Comparison of ENCODE assay signal across 27 cellular contexts in the genomic region with DNA sequence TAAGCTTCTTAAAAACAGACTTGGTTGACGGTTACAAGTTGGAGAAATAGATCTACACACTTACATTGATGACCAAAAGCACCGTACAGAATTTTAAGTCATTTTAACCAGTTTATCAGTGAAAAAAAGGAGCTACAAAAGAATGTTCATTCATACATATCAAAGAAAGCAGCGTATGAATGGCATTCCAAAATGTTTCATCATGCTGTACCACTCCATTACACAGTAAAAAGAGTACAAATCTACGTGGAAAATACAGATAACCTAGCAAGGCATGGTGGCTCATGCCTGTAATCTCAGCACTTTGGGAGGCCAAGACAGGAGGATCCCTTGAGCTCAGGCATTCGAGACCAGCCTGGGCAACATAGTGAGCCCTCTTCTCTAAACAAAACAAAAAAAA. TPM values are rescaled to one million over a fixed set of nuclear protein-coding genes. Genes with fewer than 3 reads are reported as not detected.
DNase-seq lines count a peak whose midpoint lies in the region; ATAC-seq and TF ChIP-seq lines count a peak whose summit lies in the region.
"Had no signal": no experiment of that assay in that cellular context is flagged by ENCODE, and none has a peak within 500 bp of the region (broad histone marks: within the 10 kb centered on the region; RNA-seq: fewer than 3 reads in every experiment).

No MANE protein-coding gene starts in this region.

- H3K4me2 ChIP-seq in mesendoderm (ENCODE audit: low read length) = no peak overlapping the region

- H3K4me1 ChIP-seq in mesendoderm (ENCODE audit: control insufficient read depth, low read depth, low read length) = no peaks in the 10 kb centered on the region
- H3K4me1 ChIP-seq: BE2C had no signal

- H3K27ac Mint-ChIP-seq in stimulated activated effector memory CD8-positive, alpha-beta T cell treated with anti-CD3 and anti-CD28 coated beads, Interleukin-12 subunit alpha, Interleukin-12 subunit beta, amount 100 ng/mL, for 72 hours = peak overlapping the region; percentile 52

- TF ChIP-seq CTCF in cardiac fibroblast (IDR thresholded peaks at IDR 0.05; ENCODE audit: low read depth, low read length) (no peak), fibroblast of the aortic adventitia (IDR thresholded peaks at IDR 0.05; ENCODE audit: insufficient read depth, low read length) (no peak)

- H3K4ac ChIP-seq in mesendoderm (ENCODE audit: low read depth, low read length) = no peak overlapping the region

- H3K23ac ChIP-seq in mesendoderm (ENCODE audit: low read length) = no peak overlapping the region

- intact Hi-C loops in left ventricle myocardium superior (cut with micrococcal nuclease) = no loop called here

- no peak overlapping the region for H4K8ac ChIP-seq in mesendoderm (ENCODE audit: low read depth, low read length)

- ATAC-seq in stimulated activated effector memory CD8-positive, alpha-beta T cell treated with anti-CD3 and anti-CD28 coated beads, Interleukin-12 subunit alpha, Interleukin-12 subunit beta, amount 100 ng/mL, for 72 hours = no peak
- no peak for ATAC-seq in left ventricle myocardium superior
- ATAC-seq: HCT116, Panc1 had no signal

- H3K79me1 ChIP-seq in mesendoderm (ENCODE audit: low read length) = peaks cover 5% of the 10 kb centered on the region

- no peak overlapping the region for H2AK5ac ChIP-seq in mesendoderm (ENCODE audit: low read length)

- peaks cover 12% of the 10 kb centered on the region for H3K79me2 ChIP-seq in mesendoderm (ENCODE audit: control insufficient read depth, insufficient read depth, low read length)

- no peak overlapping the region for H4K5ac ChIP-seq in mesendoderm (ENCODE audit: low read length)

- H3K27me3 ChIP-seq in mesendoderm (ENCODE audit: insufficient read depth, low read length, poor library complexity) = no peaks in the 10 kb centered on the region
- H3K27me3 ChIP-seq: BE2C had no signal

- no peak overlapping the region for H3K27ac ChIP-seq in mesendoderm (ENCODE audit: low read depth, low read length)

- H3K9me3 Mint-ChIP-seq in stimulated activated effector memory CD8-positive, alpha-beta T cell treated with anti-CD3 and anti-CD28 coated beads, Interleukin-12 subunit alpha, Interleukin-12 subunit beta, amount 100 ng/mL, for 72 hours = no peaks in the 10 kb centered on the region

- no peak overlapping the region for H3K4me3 ChIP-seq in cardiac fibroblast (replicated peaks in 1 of 2; ENCODE audit: low read depth in 2 of 2, low read length in 2 of 2)
- H3K4me3 ChIP-seq in fibroblast of the aortic adventitia (ENCODE audit: low read depth, low read length) = no peak overlapping the region
- no peak overlapping the region for H3K4me3 ChIP-seq in mesendoderm (ENCODE audit: low read length)

- WGBS in mesendoderm (ENCODE audit: extremely low coverage, insufficient coverage, low lambda C conversion rate) = no CpG with 5 or more reads among the region's 5 CpGs

- H3K4me1 Mint-ChIP-seq in stimulated activated effector memory CD8-positive, alpha-beta T cell treated with anti-CD3 and anti-CD28 coated beads, Interleukin-12 subunit alpha, Interleukin-12 subunit beta, amount 100 ng/mL, for 72 hours = peaks cover 19% of the 10 kb centered on the region

- peaks cover 41% of the 10 kb centered on the region for H3K36me3 Mint-ChIP-seq in stimulated activated effector memory CD8-positive, alpha-beta T cell treated with anti-CD3 and anti-CD28 coated beads, Interleukin-12 subunit alpha, Interleukin-12 subunit beta, amount 100 ng/mL, for 72 hours

- peak; percentile 12 for DNase-seq in NCI-H226
- peak; percentile 27 to 48 for DNase-seq in cardiac fibroblast (ENCODE audit: low read depth in 2 of 2)
- DNase-seq in fibroblast of the aortic adventitia (ENCODE audit: low read depth) = peak; percentile 22
- no peak for DNase-seq in stimulated activated effector memory CD8-positive, alpha-beta T cell treated with anti-CD3 and anti-CD28 coated beads, Interleukin-12 subunit alpha, Interleukin-12 subunit beta, amount 100 ng/mL, for 72 hours (ENCODE audit: low spot score in 2 of 2)
- no peak for DNase-seq in mesendoderm
- no peak for DNase-seq in NCI-H2029 treated with DMSO at 0.1 percent for 48 hours (lab: John Stamatoyannopoulos, UW)
- DNase-seq in left ventricle myocardium superior = no peak
- DNase-seq in OCI-M2 (lab: John Stamatoyannopoulos, UW; ENCODE audit: unreplicated experiment) = no peak
- DNase-seq: BE2C; CD8-positive, alpha-beta memory T cell; DMS 273 treated with DMSO at 0.1 percent for 48 hours; DMS79; EL; GF-D8; KG1; MM.1S; NCI-H1048; NCI-H1417; NCI-H1694; NCI-H2081; NCI-H2227 treated with DMSO at 0.1 percent for 48 hours; NCI-H510A; NCI-H69; SHP77 treated with DMSO at 0.1 percent for 48 hours had no signal

- H3K9ac ChIP-seq in mesendoderm (ENCODE audit: low read length) = no peak overlapping the region

- no peak overlapping the region for H3K56ac ChIP-seq in mesendoderm (ENCODE audit: low read length)

- no peak overlapping the region for H2BK5ac ChIP-seq in mesendoderm (ENCODE audit: low read length)

- H3K4me3 Mint-ChIP-seq in stimulated activated effector memory CD8-positive, alpha-beta T cell treated with anti-CD3 and anti-CD28 coated beads, Interleukin-12 subunit alpha, Interleukin-12 subunit beta, amount 100 ng/mL, for 72 hours = no peak overlapping the region
- H3K4me3 Mint-ChIP-seq: CD14-positive monocyte; CD8-positive, alpha-beta memory T cell had no signal

- H3K36me3 ChIP-seq in mesendoderm (ENCODE audit: control insufficient read depth, insufficient read depth, low read length) = no peaks in the 10 kb centered on the region
- H3K36me3 ChIP-seq: BE2C had no signal

- H3K18ac ChIP-seq in mesendoderm (ENCODE audit: low read length) = no peak overlapping the region

- H2BK15ac ChIP-seq in mesendoderm (replicated peaks; ENCODE audit: low read depth) = no peak overlapping the region

- no peak overlapping the region for H2BK120ac ChIP-seq in mesendoderm (ENCODE audit: low read depth, low read length)

RNA-seq across cellular contexts. Expression of a gene that starts 40.3 kb away (rescaled TPM):
- 72.4 and 86.3 TPM in 2 replicates for total RNA-seq in fibroblast of the aortic adventitia (ENCODE audit: low replicate concordance)
- polyA plus RNA-seq in mesendoderm (2013, experiment 1 of 2) = 28.4 TPM
- 28.3 TPM for polyA plus RNA-seq in mesendoderm (2013, experiment 2 of 2)
- 34.9 TPM for total RNA-seq in left ventricle myocardium superior

Comparison
In these comparisons a context has a peak if more than half of its experiments do, and no peak if none do; other contexts are left out.
1. DNase-seq: peak in NCI-H226 (single experiment), cardiac fibroblast (2 of 2) and fibroblast of the aortic adventitia (single experiment); none in stimulated activated effector memory CD8-positive, alpha-beta T cell treated with anti-CD3 and anti-CD28 coated beads, Interleukin-12 subunit alpha, Interleukin-12 subunit beta, amount 100 ng/mL, for 72 hours (0 of 2), mesendoderm (single experiment), NCI-H2029 treated with DMSO at 0.1 percent for 48 hours (single experiment), left ventricle myocardium superior (single experiment) and OCI-M2 (single experiment).